7 cellular contexts compared by ENCODE assay signal in the genomic region with DNA sequence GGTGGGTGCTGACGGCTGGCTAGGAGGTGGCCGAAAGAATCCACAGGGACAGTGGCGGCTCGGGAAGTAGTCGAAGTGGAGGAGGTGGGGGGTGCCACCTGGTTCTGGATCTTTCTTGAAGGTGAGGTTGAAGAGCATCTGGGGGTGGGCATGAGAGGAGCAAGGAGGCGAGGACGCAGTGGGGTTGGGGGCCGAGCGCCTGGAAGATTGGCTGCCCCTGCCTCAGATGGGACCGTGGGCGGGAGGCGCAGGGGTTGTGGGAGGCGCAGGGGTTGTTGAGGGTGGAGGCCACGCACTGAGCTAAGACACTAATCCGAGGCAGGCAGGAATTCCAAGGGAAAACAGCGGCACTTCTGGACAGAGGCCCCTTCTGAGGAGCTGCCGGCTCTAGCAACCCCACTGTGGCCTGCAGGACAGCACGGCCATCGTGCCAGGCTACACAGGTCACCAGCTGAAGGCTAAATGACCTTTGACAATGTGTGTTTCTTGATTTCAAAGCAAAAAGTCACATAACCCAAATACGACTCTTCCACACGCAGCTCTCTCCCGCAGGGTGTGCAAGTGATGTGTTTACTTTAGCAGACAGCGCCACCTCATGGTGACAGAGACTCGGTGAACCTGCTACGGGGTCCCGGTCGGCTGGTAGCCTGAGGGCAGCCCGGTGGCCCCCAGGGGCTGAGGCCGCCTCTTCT. TPM values are rescaled to one million over a fixed set of nuclear protein-coding genes. Genes with fewer than 3 reads are reported as not detected.
DNase-seq lines count a peak whose midpoint lies in the region; ATAC-seq, FAIRE-seq and TF ChIP-seq lines count a peak whose summit lies in the region.

No MANE protein-coding gene starts in this region.

- POLR2A ChIA-PET in activated B cell treated with CpG ODN at 0.5 μM for 24 hours (lab: Charles Lee) = interaction anchor here (0.8 kb wide), 1 partner anchor 118 kb away, joined by 3 read pairs; no protein-coding TSS in a partner anchor

- TF ChIP-seq CTCF in activated B cell treated with CpG ODN at 0.5 μM for 24 hours (IDR thresholded peaks at IDR 0.05) (peak; percentile 25), bronchial epithelial cell (IDR thresholded peaks at IDR 0.05; ENCODE audit: insufficient read depth, low read length, severe bottlenecking) (peak; percentile 87), kidney epithelial cell (IDR thresholded peaks at IDR 0.05; ENCODE audit: insufficient read depth, low read length, poor library complexity, severe bottlenecking) (peak; percentile 81)

- DNase-seq in GM12891 (ENCODE audit: insufficient read length, low spot score) = peak; percentile 86
- peak; percentile 26 for DNase-seq in NCI-H2171 treated with DMSO at 0.1 percent for 48 hours (lab: John Stamatoyannopoulos, UW)
- DNase-seq in activated B cell treated with CpG ODN at 0.5 μM for 24 hours = peak; percentile 50
- peak; percentile 58 for DNase-seq in bronchial epithelial cell (ENCODE audit: low read depth)
- DNase-seq in kidney epithelial cell (ENCODE audit: low read depth) = peak; percentile 38
- DNase-seq in stimulated activated CD4-positive, alpha-beta T cell treated with anti-CD3 and anti-CD28 coated beads, Interleukin-1b, Interleukin-23, amount 100 ng/mL, for 4 hours (ENCODE audit: low read depth in 2 of 2) = peak; percentile 56 to 69

- CTCF ChIA-PET in activated B cell treated with CpG ODN at 0.5 μM for 24 hours (lab: Charles Lee) = interaction anchor here (0.6 to 2.5 kb wide), 13 partner anchors 9 to 218 kb away, joined by 3 to 23 read pairs (median 5); partner anchors contain the start of gene NRTN

- peak; percentile 97 for FAIRE-seq in GM12891 (lab: Jason Lieb, UNC)
- no peak for FAIRE-seq in bronchial epithelial cell (lab: Jason Lieb, UNC)

- intact Hi-C loops in activated B cell treated with CpG ODN at 0.5 μM for 24 hours (cut with micrococcal nuclease) = loop anchor here (1.0 kb wide), 3 partner anchors 35 to 218 kb away; no protein-coding TSS in a partner anchor

- H3K36me3 ChIP-seq in bronchial epithelial cell (ENCODE audit: control insufficient read depth, insufficient read depth, low read length) (peaks cover 5% of the 10 kb centered on the region), kidney epithelial cell (ENCODE audit: control insufficient read depth, insufficient read depth, low read length) (no peaks in the 10 kb centered on the region)

- no peak overlapping the region for H3K27ac Mint-ChIP-seq in activated B cell treated with CpG ODN at 0.5 μM for 24 hours

- H3K27me3 Mint-ChIP-seq in activated B cell treated with CpG ODN at 0.5 μM for 24 hours = peaks cover 3% of the 10 kb centered on the region

- H3K36me3 Mint-ChIP-seq in activated B cell treated with CpG ODN at 0.5 μM for 24 hours (ENCODE audit: low read depth) = no peaks in the 10 kb centered on the region

- H3K4me1 Mint-ChIP-seq in activated B cell treated with CpG ODN at 0.5 μM for 24 hours = no peaks in the 10 kb centered on the region

- no peak overlapping the region for H3K4me3 ChIP-seq in bronchial epithelial cell (ENCODE audit: low read depth, low read length)
- H3K4me3 ChIP-seq in kidney epithelial cell (ENCODE audit: low read depth, low read length) = no peak overlapping the region

- H3K27me3 ChIP-seq in bronchial epithelial cell (ENCODE audit: control insufficient read depth, insufficient read depth, low read length) (no peaks in the 10 kb centered on the region), kidney epithelial cell (ENCODE audit: control insufficient read depth, insufficient read depth, low read length) (no peaks in the 10 kb centered on the region)

- H3K9me3 Mint-ChIP-seq in activated B cell treated with CpG ODN at 0.5 μM for 24 hours = no peaks in the 10 kb centered on the region

- peak; percentile 97 for ATAC-seq in activated B cell treated with CpG ODN at 0.5 μM for 24 hours (ENCODE audit: low read depth)
- ATAC-seq in HG03045 (IDR thresholded peaks at IDR 0.05; ENCODE audit: unreplicated experiment) = no peak

- no peak for TF ChIP-seq POLR2A in GM12891 (IDR thresholded peaks at IDR 0.05; ENCODE audit: low read depth, low read length)

- no peak overlapping the region for H3K4me3 Mint-ChIP-seq in activated B cell treated with CpG ODN at 0.5 μM for 24 hours

TF ChIP-seq in GM12891, 5 proteins besides CTCF, POLR2A, EP300 and RAD21:
- no peak for TF ChIP-seq PAX5 (IDR thresholded peaks at IDR 0.05; ENCODE audit: insufficient read depth, low read length, severe bottlenecking)
- TF ChIP-seq SPI1 (IDR thresholded peaks at IDR 0.05; ENCODE audit: low read depth, low read length) = no peak
- TF ChIP-seq POU2F2 (IDR thresholded peaks at IDR 0.05; ENCODE audit: low read depth, low read length) = no peak
- no peak for TF ChIP-seq TAF1 (IDR thresholded peaks at IDR 0.05; ENCODE audit: low read depth, low read length)
- no peak for TF ChIP-seq POLR2AphosphoS5 (IDR thresholded peaks at IDR 0.05; ENCODE audit: low read depth, low read length)

RNA-seq across cellular contexts. Expression of gene RANBP3, which starts 44.1 kb away (rescaled TPM):
- polyA plus RNA-seq in GM12891 (2012; ENCODE audit: low read depth, missing spikeins) = 40.5 TPM
- total RNA-seq in activated B cell treated with CpG ODN at 0.5 μM for 24 hours = 77.0 and 98.5 TPM in 2 replicates
- 25.0 and 27.9 TPM in 2 replicates for total RNA-seq in bronchial epithelial cell
- total RNA-seq in kidney epithelial cell = 70.0 and 76.1 TPM in 2 replicates

Comparison
In these comparisons a context has a peak if more than half of its experiments do, and no peak if none do; other contexts are left out.
1. DNase-seq: peak in every context shown above with its lines; median percentile 86 in GM12891; 62 in stimulated activated CD4-positive, alpha-beta T cell treated with anti-CD3 and anti-CD28 coated beads, Interleukin-1b, Interleukin-23, amount 100 ng/mL, for 4 hours; 58 in bronchial epithelial cell; 50 in activated B cell treated with CpG ODN at 0.5 μM for 24 hours; 38 in kidney epithelial cell; 26 in NCI-H2171 treated with DMSO at 0.1 percent for 48 hours.
2. CTCF ChIP-seq: peak in every context shown above with its lines; median percentile 87 in bronchial epithelial cell; 81 in kidney epithelial cell; 25 in activated B cell treated with CpG ODN at 0.5 μM for 24 hours.